In genomic region chr10:133356953-133357292, GRCh38 we compare ENCODE assay signal across 10 cellular contexts. TPM values are rescaled to one million over a fixed set of nuclear protein-coding genes. Genes with fewer than 3 reads are reported as not detected.
A peak's percentile ranks its signal among the peaks of the same experiment; 100 is the strongest.
DNase-seq lines count a peak whose midpoint lies in the region; ATAC-seq and TF ChIP-seq lines count a peak whose summit lies in the region.
"Had no signal": no experiment of that assay in that cellular context is flagged by ENCODE, and none has a peak within 500 bp of the region (broad histone marks: within the 10 kb centered on the region; RNA-seq: fewer than 3 reads in every experiment).

No MANE protein-coding gene starts in this region.

- H3K4me1 ChIP-seq in CD4-positive, CD25-positive, alpha-beta regulatory T cell (ENCODE audit: control insufficient read depth, insufficient read depth, low read length, poor library complexity, severe bottlenecking) = peaks cover 18% of the 10 kb centered on the region
- H3K4me1 ChIP-seq in Loucy (ENCODE audit: insufficient read depth, low read length, poor library complexity, severe bottlenecking) = no peaks in the 10 kb centered on the region
- no peaks in the 10 kb centered on the region for H3K4me1 ChIP-seq in endocrine pancreas (ENCODE audit: control insufficient read depth, insufficient read depth, low read length)
- H3K4me1 ChIP-seq in neural progenitor cell = no peaks in the 10 kb centered on the region

- H3K9ac ChIP-seq in Loucy (ENCODE audit: low read depth, low read length, poor library complexity, severe bottlenecking) (peak overlapping the region; percentile 59), endocrine pancreas (ENCODE audit: control insufficient read depth, insufficient read depth, low read length) (peak overlapping the region; percentile 39), neural progenitor cell (no peak overlapping the region)

- H3K9me3 ChIP-seq in CD4-positive, CD25-positive, alpha-beta regulatory T cell (ENCODE audit: control insufficient read depth in 2 of 2, low read length in 2 of 2) = no peaks in the 10 kb centered on the region
- H3K9me3 ChIP-seq in Loucy (ENCODE audit: insufficient read depth, low read depth, low read length) (no peaks in the 10 kb centered on the region; the same call in 1 of the 2 replicates), endocrine pancreas (ENCODE audit: control insufficient read depth, low read length) (no peaks in the 10 kb centered on the region), neural progenitor cell (ENCODE audit: low read depth) (no peaks in the 10 kb centered on the region)

- H3K79me2 ChIP-seq in Loucy (ENCODE audit: insufficient read depth, low read length) = no peaks in the 10 kb centered on the region
- peaks cover 7% of the 10 kb centered on the region for H3K79me2 ChIP-seq in neural progenitor cell (ENCODE audit: low read depth)

- H3K4me1 Mint-ChIP-seq in CD4-positive, CD25-positive, alpha-beta regulatory T cell = peaks cover 0 to 19% (median 7%) of the 10 kb centered on the region in 4 donors
- no peaks in the 10 kb centered on the region for H3K4me1 Mint-ChIP-seq in neural progenitor cell

- H3K9me3 Mint-ChIP-seq in CD4-positive, CD25-positive, alpha-beta regulatory T cell = no peaks in the 10 kb centered on the region
- H3K9me3 Mint-ChIP-seq in neural progenitor cell = no peaks in the 10 kb centered on the region

- peak overlapping the region in 3 of 4 donors; percentile 69 to 85 (median 78) for H3K4me3 Mint-ChIP-seq in CD4-positive, CD25-positive, alpha-beta regulatory T cell
- H3K4me3 Mint-ChIP-seq in neural progenitor cell = peak overlapping the region; percentile 81

- TF ChIP-seq CTCF in Loucy (conservative IDR thresholded peaks at IDR 0.05; ENCODE audit: low read length) (no peak), neural progenitor cell (IDR thresholded peaks at IDR 0.05) (no peak)

- H3K36me3 ChIP-seq in CD4-positive, CD25-positive, alpha-beta regulatory T cell (ENCODE audit: control insufficient read depth, insufficient read depth, low read length) = no peaks in the 10 kb centered on the region
- H3K36me3 ChIP-seq in Loucy (ENCODE audit: insufficient read depth, low read length) (no peaks in the 10 kb centered on the region), endocrine pancreas (ENCODE audit: control insufficient read depth, insufficient read depth, low read length) (no peaks in the 10 kb centered on the region), neural progenitor cell (no peaks in the 10 kb centered on the region)

- H2AFZ ChIP-seq in Loucy (ENCODE audit: low read length) = no peak overlapping the region
- peak overlapping the region; percentile 64 for H2AFZ ChIP-seq in neural progenitor cell (replicated peaks)

- H3K27ac Mint-ChIP-seq in CD4-positive, CD25-positive, alpha-beta regulatory T cell = peak overlapping the region in 2 of 3 donors; percentile 56 to 73
- H3K27ac Mint-ChIP-seq in neural progenitor cell = no peak overlapping the region

- H3K27me3 Mint-ChIP-seq in CD4-positive, CD25-positive, alpha-beta regulatory T cell = peaks cover 4% of the 10 kb centered on the region
- H3K27me3 Mint-ChIP-seq in neural progenitor cell (ENCODE audit: insufficient read depth, low read depth) = peaks cover 8% of the 10 kb centered on the region

- H3K4me3 ChIP-seq in CD4-positive, CD25-positive, alpha-beta regulatory T cell (ENCODE audit: low read depth, low read length) = no peak overlapping the region
- H3K4me3 ChIP-seq in Loucy (ENCODE audit: low read length, poor library complexity, severe bottlenecking) (peak overlapping the region; percentile 66), endocrine pancreas (ENCODE audit: control insufficient read depth, insufficient read depth, low read length) (no peak overlapping the region), neural progenitor cell (peak overlapping the region; percentile 93)

- no peaks in the 10 kb centered on the region for H3K9me2 ChIP-seq in Loucy (replicated peaks; ENCODE audit: low read depth, low read length)

- no peak for ATAC-seq in CD4-positive, CD25-positive, alpha-beta regulatory T cell (ENCODE audit: low read depth in 2 of 2)
- ATAC-seq in HG03521 (IDR thresholded peaks at IDR 0.05; ENCODE audit: unreplicated experiment) = no peak

- H3K4me2 ChIP-seq in Loucy (ENCODE audit: low read depth, low read length, poor library complexity, severe bottlenecking) (peak overlapping the region; percentile 57), neural progenitor cell (peak overlapping the region; percentile 92)

- no peak for DNase-seq in CD4-positive, CD25-positive, alpha-beta regulatory T cell
- DNase-seq in neural progenitor cell (ENCODE audit: low spot score) = no peak
- no peak for DNase-seq in SW480 (ENCODE audit: low spot score)
- DNase-seq in HuH-7.5 (ENCODE audit: low spot score) = no peak
- DNase-seq in HuH-7 (ENCODE audit: low spot score) = no peak

- H4K20me1 ChIP-seq in Loucy (ENCODE audit: insufficient read depth, low read length, poor library complexity, severe bottlenecking) (no peaks in the 10 kb centered on the region), neural progenitor cell (ENCODE audit: low read depth) (peaks cover 19% of the 10 kb centered on the region)

- peaks cover 6% of the 10 kb centered on the region for H3K36me3 Mint-ChIP-seq in CD4-positive, CD25-positive, alpha-beta regulatory T cell
- peaks cover 7% of the 10 kb centered on the region for H3K36me3 Mint-ChIP-seq in neural progenitor cell

- H3F3A ChIP-seq in Loucy (ENCODE audit: low read depth) (no peaks in the 10 kb centered on the region), neural progenitor cell (ENCODE audit: low read depth) (peaks cover 17% of the 10 kb centered on the region)

- no peaks in the 10 kb centered on the region for H3K27me3 ChIP-seq in CD4-positive, CD25-positive, alpha-beta regulatory T cell (ENCODE audit: control insufficient read depth, insufficient read depth, low read length)
- H3K27me3 ChIP-seq in Loucy (ENCODE audit: insufficient read depth, low read length, poor library complexity, severe bottlenecking) (no peaks in the 10 kb centered on the region), endocrine pancreas (ENCODE audit: control insufficient read depth, insufficient read depth, low read length) (no peaks in the 10 kb centered on the region), neural progenitor cell (peaks cover 8% of the 10 kb centered on the region)

- no peak overlapping the region for H3K27ac ChIP-seq in CD4-positive, CD25-positive, alpha-beta regulatory T cell (ENCODE audit: insufficient read depth, low read length, poor library complexity, severe bottlenecking)
- H3K27ac ChIP-seq in neural progenitor cell = no peak overlapping the region

RNA-seq across cellular contexts. Expression of gene FUOM, which starts 0.9 kb away (rescaled TPM):
- total RNA-seq in CD4-positive, CD25-positive, alpha-beta regulatory T cell = 7.1 TPM
- 10 to 100 TPM; 12.3 to 21.9 (median 17.9) TPM for polyA plus RNA-seq in CD4-positive, CD25-positive, alpha-beta regulatory T cell
- total RNA-seq in neural progenitor cell (ENCODE audit: low replicate concordance) = 9.3 and 20.5 TPM in 2 replicates

RNA-seq across cellular contexts. Expression of gene PRAP1, which starts 9.8 kb away (rescaled TPM):
- total RNA-seq in CD4-positive, CD25-positive, alpha-beta regulatory T cell = not detected
- not detected for polyA plus RNA-seq in CD4-positive, CD25-positive, alpha-beta regulatory T cell
- total RNA-seq in neural progenitor cell (ENCODE audit: low replicate concordance) = 0.62 TPM in 1 of 2 replicates, not detected in the other
- total RNA-seq: glomerular endothelial cell, RPMI7951 had no signal

RNA-seq across cellular contexts. Expression of gene ECHS1, which starts 16.2 kb away (rescaled TPM):
- 16.9 TPM for total RNA-seq in CD4-positive, CD25-positive, alpha-beta regulatory T cell
- 10 to 100 TPM; 76.3 to 91.7 (median 88.9) TPM for polyA plus RNA-seq in CD4-positive, CD25-positive, alpha-beta regulatory T cell
- 77.4 and 91.9 TPM in 2 replicates for total RNA-seq in neural progenitor cell (ENCODE audit: low replicate concordance)

RNA-seq across cellular contexts. Expression of gene CALY, which starts 20.2 kb away (rescaled TPM):
- 1.8 TPM for total RNA-seq in CD4-positive, CD25-positive, alpha-beta regulatory T cell
- polyA plus RNA-seq in CD4-positive, CD25-positive, alpha-beta regulatory T cell = 1 to 10 TPM in 2 of 4 donors, under 1 TPM in 2; 0.76 to 1.3 (median 1.00) TPM
- 1.6 TPM in 1 of 2 replicates, not detected in the other for total RNA-seq in neural progenitor cell (ENCODE audit: low replicate concordance)
- total RNA-seq: glomerular endothelial cell, RPMI7951 had no signal

RNA-seq across cellular contexts. Expression of gene PAOX, which starts 22.1 kb away (rescaled TPM):
- 6.7 TPM for total RNA-seq in CD4-positive, CD25-positive, alpha-beta regulatory T cell
- 10 to 100 TPM; 10.1 to 14.3 (median 11.2) TPM for polyA plus RNA-seq in CD4-positive, CD25-positive, alpha-beta regulatory T cell
- total RNA-seq in neural progenitor cell (ENCODE audit: low replicate concordance) = 4.6 and 8.2 TPM in 2 replicates

Comparison
In these comparisons a context has a peak if more than half of its experiments do, and no peak if none do; other contexts are left out.
1. H3K4me3 ChIP-seq: peak in Loucy (single experiment) and neural progenitor cell (single experiment); none in CD4-positive, CD25-positive, alpha-beta regulatory T cell (single experiment) and endocrine pancreas (single experiment).